1 cellular context compared by ENCODE assay signal in the genomic region with DNA sequence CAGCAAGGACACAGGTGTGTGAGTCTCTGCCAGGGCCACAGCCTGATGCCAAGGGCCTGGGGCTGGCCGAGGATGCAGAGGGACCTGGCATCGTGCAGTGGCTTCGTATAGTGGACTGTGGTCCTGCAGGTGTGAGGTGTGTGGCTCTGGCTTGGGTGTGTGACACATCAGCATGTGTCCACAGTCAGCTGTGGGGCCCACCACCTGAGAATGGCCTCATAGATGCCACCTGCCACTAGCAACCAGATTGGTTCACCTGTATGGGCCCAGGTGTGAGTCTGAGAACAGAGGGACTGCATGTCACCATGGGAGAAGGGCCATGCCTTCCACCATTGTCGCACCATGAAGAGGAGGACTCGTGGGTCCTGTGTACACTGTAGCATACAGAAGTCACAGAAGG.
TF ChIP-seq lines count a peak whose summit lies in the region.

No MANE protein-coding gene starts in this region.

TF ChIP-seq in H1, 55 proteins besides CTCF, POLR2A, EP300 and RAD21:
- TF ChIP-seq BCL11A (IDR thresholded peaks at IDR 0.05; ENCODE audit: low read depth in 2 of 2, low read length in 2 of 2) (no peak), SAP30 (IDR thresholded peaks at IDR 0.05; ENCODE audit: insufficient read depth, insufficient replicate concordance, low read length) (no peak), JUND (IDR thresholded peaks at IDR 0.05; ENCODE audit: low read length) (no peak), HDAC6 (IDR thresholded peaks at IDR 0.05; ENCODE audit: low read depth, low read length) (no peak), CTBP2 (IDR thresholded peaks at IDR 0.05; ENCODE audit: borderline replicate concordance, insufficient read depth, insufficient read length, low read length) (no peak), MAFK (IDR thresholded peaks at IDR 0.05; ENCODE audit: low read depth, low read length) (no peak), YY1 (IDR thresholded peaks at IDR 0.05; ENCODE audit: low read depth, low read length) (no peak), TAF1 (IDR thresholded peaks at IDR 0.05; ENCODE audit: low read depth, low read length) (no peak), SRF (IDR thresholded peaks at IDR 0.05; ENCODE audit: low read depth, low read length) (no peak), CBX8 (IDR thresholded peaks at IDR 0.05; ENCODE audit: borderline replicate concordance, low read depth, low read length) (no peak)
- TF ChIP-seq, protein P1, sequence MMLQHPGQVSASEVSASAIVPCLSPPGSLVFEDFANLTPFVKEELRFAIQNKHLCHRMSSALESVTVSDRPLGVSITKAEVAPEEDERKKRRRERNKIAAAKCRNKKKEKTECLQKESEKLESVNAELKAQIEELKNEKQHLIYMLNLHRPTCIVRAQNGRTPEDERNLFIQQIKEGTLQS (IDR thresholded peaks at IDR 0.05; ENCODE audit: insufficient read depth, low read depth, low read length): no peak
